ENCODE assay signal across 14 cellular contexts in the genomic region with DNA sequence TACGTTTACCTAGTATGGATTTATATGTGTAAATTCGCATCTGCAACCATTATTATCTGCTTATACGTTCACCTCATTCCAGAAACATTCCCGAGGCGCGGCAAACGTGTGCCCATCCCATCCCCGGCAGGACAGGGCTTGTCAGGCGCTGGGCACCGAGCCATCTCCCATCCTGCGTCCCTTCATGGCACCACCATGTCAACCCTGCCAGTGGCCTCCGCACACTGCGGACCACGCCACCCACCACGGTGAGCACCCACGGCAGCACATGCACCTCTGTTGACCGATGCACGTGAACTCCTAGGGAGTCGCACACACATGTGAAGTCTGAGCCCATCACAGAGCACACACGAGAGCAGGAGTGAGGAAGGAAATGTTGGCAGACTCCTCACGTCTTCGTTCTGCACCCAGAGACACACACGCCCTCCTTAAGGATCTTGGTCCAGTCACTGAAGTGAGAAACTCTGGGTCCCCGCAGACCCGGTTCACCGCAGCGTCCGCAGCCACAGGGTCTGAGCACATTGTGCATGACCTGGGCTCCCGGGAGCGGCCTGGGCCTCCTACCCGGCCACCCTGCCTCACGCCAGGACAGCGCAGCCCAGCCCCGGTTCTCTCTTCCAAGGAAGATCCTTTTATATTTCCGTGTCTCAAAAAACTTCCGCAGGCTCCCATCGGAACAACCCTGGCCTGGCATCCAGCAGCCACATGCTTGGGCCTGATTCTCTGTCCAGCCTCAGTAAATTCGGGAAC.
DNase-seq lines count a peak whose midpoint lies in the region; ATAC-seq, FAIRE-seq and TF ChIP-seq lines count a peak whose summit lies in the region.
"Had no signal": no experiment of that assay in that cellular context is flagged by ENCODE, and none has a peak within 500 bp of the region (broad histone marks: within the 10 kb centered on the region; RNA-seq: fewer than 3 reads in every experiment).

No MANE protein-coding gene starts in this region.

- peaks cover 0 to 14% (median 11%) of the 10 kb centered on the region in 11 experiments; a peak in 15 of 22 replicates for H3K9me3 ChIP-seq in BLaER1 treated with 17β-estradiol and CSF1 and Interleukin-3, amounts not matched to agents 10 nM and 100 nM (replicated peaks in 1 of 11)
- H3K9me3 ChIP-seq in CD8-positive, alpha-beta T cell (ENCODE audit: low read length): no peaks in the 10 kb centered on the region
- no peaks in the 10 kb centered on the region for H3K9me3 ChIP-seq in naive thymus-derived CD4-positive, alpha-beta T cell (ENCODE audit: control insufficient read depth in 2 of 3, low read length in 3 of 3)
- H3K9me3 ChIP-seq: colonic mucosa, thoracic aorta had no signal

- peaks cover 35 to 74% (median 57%) of the 10 kb centered on the region in 11 experiments for H3K36me3 ChIP-seq in BLaER1 treated with 17β-estradiol and CSF1 and Interleukin-3, amounts not matched to agents 10 nM and 100 nM
- peaks cover 52% of the 10 kb centered on the region for H3K36me3 ChIP-seq in CD8-positive, alpha-beta T cell (ENCODE audit: insufficient read depth, low read length)
- H3K36me3 ChIP-seq in bronchial epithelial cell (ENCODE audit: control insufficient read depth, insufficient read depth, low read length): no peaks in the 10 kb centered on the region
- peaks cover 6 to 82% (median 25%) of the 10 kb centered on the region in 3 experiments for H3K36me3 ChIP-seq in naive thymus-derived CD4-positive, alpha-beta T cell (ENCODE audit: control insufficient read depth in 2 of 3, insufficient read depth in 3 of 3, low read length in 3 of 3)
- H3K36me3 ChIP-seq: colonic mucosa had no signal

- FAIRE-seq in bronchial epithelial cell (lab: Jason Lieb, UNC): peak; percentile 28
- FAIRE-seq: endometrium had no signal

- H3K9me3 Mint-ChIP-seq in CD8-positive, alpha-beta T cell: no peaks in the 10 kb centered on the region
- H3K9me3 Mint-ChIP-seq in naive thymus-derived CD4-positive, alpha-beta T cell: peaks cover 0 to 13% (median 0%) of the 10 kb centered on the region in 11 donors
- no peaks in the 10 kb centered on the region for H3K9me3 Mint-ChIP-seq in activated CD4-positive, alpha-beta T cell treated with anti-CD3 and anti-CD28 coated beads, Interleukin-2, amount 10 ng/mL, durations not matched to agents 24 days and 14 days

- no peak overlapping the region for H3K4me3 Mint-ChIP-seq in CD8-positive, alpha-beta T cell
- peak overlapping the region in 3 of 10 donors; percentile 40 to 47 (median 45) for H3K4me3 Mint-ChIP-seq in naive thymus-derived CD4-positive, alpha-beta T cell
- no peak overlapping the region for H3K4me3 Mint-ChIP-seq in activated CD4-positive, alpha-beta T cell treated with anti-CD3 and anti-CD28 coated beads, Interleukin-2, amount 10 ng/mL, durations not matched to agents 24 days and 14 days
- H3K4me3 Mint-ChIP-seq: activated CD8-positive, alpha-beta memory T cell treated with anti-CD3 and anti-CD28 coated beads, Interleukin-2, amount 10 ng/mL, durations not matched to agents 7 days and 5 days had no signal

- H3K4me2 ChIP-seq in BLaER1 treated with 17β-estradiol and CSF1 and Interleukin-3, amounts not matched to agents 10 nM and 100 nM: peak overlapping the region; percentile 50 to 83 (median 67); a peak in 21 of 22 replicates

- TF ChIP-seq CTCF in CD8-positive, alpha-beta T cell (IDR thresholded peaks at IDR 0.05): no peak
- no peak for TF ChIP-seq CTCF in bronchial epithelial cell (IDR thresholded peaks at IDR 0.05; ENCODE audit: insufficient read depth, low read length, severe bottlenecking)

- no peak overlapping the region for H3K4me3 ChIP-seq in BLaER1 treated with 17β-estradiol and CSF1 and Interleukin-3, amounts not matched to agents 10 nM and 100 nM
- H3K4me3 ChIP-seq in CD8-positive, alpha-beta T cell (ENCODE audit: low read depth, low read length): no peak overlapping the region
- no peak overlapping the region for H3K4me3 ChIP-seq in bronchial epithelial cell (ENCODE audit: low read depth, low read length)
- H3K4me3 ChIP-seq in naive thymus-derived CD4-positive, alpha-beta T cell (ENCODE audit: low read length): no peak overlapping the region
- H3K4me3 ChIP-seq: colonic mucosa, thoracic aorta had no signal

- H3K27ac ChIP-seq in BLaER1 treated with 17β-estradiol and CSF1 and Interleukin-3, amounts not matched to agents 10 nM and 100 nM: peak overlapping the region in 9 of 11 experiments; percentile 28 to 83 (median 69); a peak in 18 of 22 replicates
- no peak overlapping the region for H3K27ac ChIP-seq in CD8-positive, alpha-beta T cell (ENCODE audit: low read depth, low read length)
- no peak overlapping the region for H3K27ac ChIP-seq in naive thymus-derived CD4-positive, alpha-beta T cell (ENCODE audit: low read depth, low read length)
- H3K27ac ChIP-seq: colonic mucosa, thoracic aorta had no signal

- H3K4me1 Mint-ChIP-seq in CD8-positive, alpha-beta T cell (ENCODE audit: low read depth): peaks cover 55% of the 10 kb centered on the region
- peaks cover 28 to 75% (median 61%) of the 10 kb centered on the region in 7 donors for H3K4me1 Mint-ChIP-seq in naive thymus-derived CD4-positive, alpha-beta T cell
- peaks cover 16% of the 10 kb centered on the region for H3K4me1 Mint-ChIP-seq in activated CD4-positive, alpha-beta T cell treated with anti-CD3 and anti-CD28 coated beads, Interleukin-2, amount 10 ng/mL, durations not matched to agents 24 days and 14 days

- H3K27me3 ChIP-seq in BLaER1 treated with 17β-estradiol and CSF1 and Interleukin-3, amounts not matched to agents 10 nM and 100 nM: no peaks in the 10 kb centered on the region; a peak in 1 of 22 replicates
- no peaks in the 10 kb centered on the region for H3K27me3 ChIP-seq in CD8-positive, alpha-beta T cell (ENCODE audit: insufficient read depth, low read length)
- no peaks in the 10 kb centered on the region for H3K27me3 ChIP-seq in bronchial epithelial cell (ENCODE audit: control insufficient read depth, insufficient read depth, low read length)
- no peaks in the 10 kb centered on the region for H3K27me3 ChIP-seq in naive thymus-derived CD4-positive, alpha-beta T cell (ENCODE audit: control insufficient read depth in 2 of 2, insufficient read depth in 2 of 2, low read length in 2 of 2)
- H3K27me3 ChIP-seq: brain microvascular endothelial cell, colonic mucosa had no signal

- no peaks in the 10 kb centered on the region for H3K27me3 Mint-ChIP-seq in CD8-positive, alpha-beta T cell (ENCODE audit: low read depth)
- no peaks in the 10 kb centered on the region for H3K27me3 Mint-ChIP-seq in naive thymus-derived CD4-positive, alpha-beta T cell
- H3K27me3 Mint-ChIP-seq in activated CD4-positive, alpha-beta T cell treated with anti-CD3 and anti-CD28 coated beads, Interleukin-2, amount 10 ng/mL, durations not matched to agents 24 days and 14 days: no peaks in the 10 kb centered on the region
- H3K27me3 Mint-ChIP-seq: activated CD8-positive, alpha-beta memory T cell treated with anti-CD3 and anti-CD28 coated beads, Interleukin-2, amount 10 ng/mL, durations not matched to agents 7 days and 5 days had no signal

- peaks cover 74% of the 10 kb centered on the region for H3K36me3 Mint-ChIP-seq in CD8-positive, alpha-beta T cell
- H3K36me3 Mint-ChIP-seq in naive thymus-derived CD4-positive, alpha-beta T cell: peaks cover 4 to 50% (median 17%) of the 10 kb centered on the region in 5 donors
- H3K36me3 Mint-ChIP-seq in activated CD4-positive, alpha-beta T cell treated with anti-CD3 and anti-CD28 coated beads, Interleukin-2, amount 10 ng/mL, durations not matched to agents 24 days and 14 days (ENCODE audit: low read depth): peaks cover 36% of the 10 kb centered on the region

- peak overlapping the region; percentile 80 for H3K27ac Mint-ChIP-seq in CD8-positive, alpha-beta T cell
- peak overlapping the region in 5 of 9 donors; percentile 28 to 90 (median 64) for H3K27ac Mint-ChIP-seq in naive thymus-derived CD4-positive, alpha-beta T cell
- no peak overlapping the region for H3K27ac Mint-ChIP-seq in activated CD4-positive, alpha-beta T cell treated with anti-CD3 and anti-CD28 coated beads, Interleukin-2, amount 10 ng/mL, durations not matched to agents 24 days and 14 days
- H3K27ac Mint-ChIP-seq: activated CD8-positive, alpha-beta memory T cell treated with anti-CD3 and anti-CD28 coated beads, Interleukin-2, amount 10 ng/mL, durations not matched to agents 7 days and 5 days had no signal

- H4K20me1 ChIP-seq in BLaER1 treated with 17β-estradiol and CSF1 and Interleukin-3, amounts not matched to agents 10 nM and 100 nM: peaks cover 26 to 86% (median 29%) of the 10 kb centered on the region in 11 experiments; a peak in 19 of 22 replicates

- POLR2A ChIA-PET in CD8-positive, alpha-beta T cell (lab: Charles Lee): no interaction called here
- POLR2A ChIA-PET in naive thymus-derived CD4-positive, alpha-beta T cell (lab: Charles Lee): no interaction called here

- peaks cover 41 to 74% (median 68%) of the 10 kb centered on the region in 10 experiments for H3K4me1 ChIP-seq in BLaER1 treated with 17β-estradiol and CSF1 and Interleukin-3, amounts not matched to agents 10 nM and 100 nM
- peaks cover 35% of the 10 kb centered on the region for H3K4me1 ChIP-seq in CD8-positive, alpha-beta T cell (ENCODE audit: insufficient read depth, low read length)
- peaks cover 8 to 14% of the 10 kb centered on the region in 2 donors for H3K4me1 ChIP-seq in naive thymus-derived CD4-positive, alpha-beta T cell (ENCODE audit: control insufficient read depth in 2 of 2, insufficient read depth in 2 of 2, low read length in 2 of 2)

- intact Hi-C loops in CD8-positive, alpha-beta T cell (cut with DNase I, micrococcal nuclease): loop anchor here in 1 of 2 experiments (10.0 kb wide), 1 partner anchor 53 kb away; no protein-coding TSS in a partner anchor
- intact Hi-C loops in naive thymus-derived CD4-positive, alpha-beta T cell (cut with micrococcal nuclease): no loop called here
- intact Hi-C loops in activated CD4-positive, alpha-beta T cell treated with anti-CD3 and anti-CD28 coated beads, Interleukin-2, amount 10 ng/mL, durations not matched to agents 24 days and 14 days (cut with micrococcal nuclease): no loop called here

- peak in 1 of 7 experiments; percentile 8 for DNase-seq in CD8-positive, alpha-beta T cell
- DNase-seq in bronchial epithelial cell (ENCODE audit: low read depth): no peak
- DNase-seq in naive thymus-derived CD4-positive, alpha-beta T cell: no peak
- DNase-seq in DMS114 treated with DMSO at 0.1 percent for 48 hours (lab: John Stamatoyannopoulos, UW; ENCODE audit: unreplicated experiment): no peak
- DNase-seq in activated CD4-positive, alpha-beta T cell treated with anti-CD3 and anti-CD28 coated beads, Interleukin-2, amount 10 ng/mL, durations not matched to agents 24 days and 14 days: no peak
- DNase-seq: activated CD8-positive, alpha-beta memory T cell treated with anti-CD3 and anti-CD28 coated beads, Interleukin-2, amount 10 ng/mL, durations not matched to agents 7 days and 5 days; brain microvascular endothelial cell; colonic mucosa; NCI-H187; SHP77 treated with DMSO at 0.1 percent for 48 hours had no signal

- no peak for ATAC-seq in CD8-positive, alpha-beta T cell
- ATAC-seq in naive thymus-derived CD4-positive, alpha-beta T cell: no peak
- ATAC-seq in HG03469 (IDR thresholded peaks at IDR 0.05; ENCODE audit: unreplicated experiment): no peak
- ATAC-seq: activated CD8-positive, alpha-beta memory T cell treated with anti-CD3 and anti-CD28 coated beads, Interleukin-2, amount 10 ng/mL, durations not matched to agents 7 days and 5 days had no signal

- CTCF ChIA-PET in CD8-positive, alpha-beta T cell (lab: Charles Lee): no interaction called here
- CTCF ChIA-PET in naive thymus-derived CD4-positive, alpha-beta T cell (lab: Charles Lee): interaction anchor here (1.0 kb wide), 1 partner anchor 17 kb away, joined by 3 read pairs; no protein-coding TSS in a partner anchor

- H3K9ac ChIP-seq in BLaER1 treated with 17β-estradiol and CSF1 and Interleukin-3, amounts not matched to agents 10 nM and 100 nM: peak overlapping the region in 8 of 11 experiments; percentile 35 to 68 (median 56); a peak in 12 of 22 replicates

Comparison
In these comparisons a context has a peak if more than half of its experiments do, and no peak if none do; other contexts are left out.
1. H3K27ac ChIP-seq: peak in BLaER1 treated with 17β-estradiol and CSF1 and Interleukin-3, amounts not matched to agents 10 nM and 100 nM (9 of 11); none in CD8-positive, alpha-beta T cell (single experiment) and naive thymus-derived CD4-positive, alpha-beta T cell (single experiment).